In the genomic region with DNA sequence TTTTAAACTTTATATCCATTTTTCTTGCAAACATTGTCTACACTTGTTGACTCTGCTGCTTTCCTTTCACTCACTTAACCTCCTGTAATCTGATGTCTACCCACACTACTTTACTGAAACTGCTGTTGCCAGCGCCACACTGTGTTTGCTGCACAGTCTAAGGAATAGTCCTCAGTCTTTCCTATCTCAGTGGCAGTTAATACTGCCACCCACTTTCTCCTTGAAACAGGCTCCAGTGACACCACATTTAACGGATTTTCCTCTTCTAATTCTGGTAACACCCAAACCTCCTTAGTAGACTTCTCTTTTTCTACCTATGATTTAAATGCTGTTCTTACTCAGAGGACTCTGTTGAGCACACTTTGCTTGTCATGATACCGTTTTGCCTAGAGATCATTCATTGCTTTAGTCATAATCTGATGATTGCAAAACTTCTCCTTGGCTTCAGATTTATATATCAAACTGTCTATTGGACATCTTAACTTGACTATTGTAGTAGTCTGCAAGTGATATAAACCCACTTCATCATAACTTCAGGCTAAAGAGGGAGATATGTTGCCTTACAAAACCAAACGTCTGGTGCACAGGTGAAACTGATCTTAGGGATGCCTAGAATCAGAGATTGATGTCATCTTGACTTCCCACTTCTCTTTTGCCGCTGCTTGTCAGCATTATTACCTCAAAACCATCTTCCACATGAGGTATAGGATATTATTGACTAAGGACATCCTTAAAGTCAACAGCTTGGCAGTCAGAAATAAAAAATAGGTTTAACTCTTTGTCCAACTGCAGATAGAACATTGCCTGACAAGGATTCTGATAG, we compare ENCODE assay signal across 8 cellular contexts.
DNase-seq lines count a peak whose midpoint lies in the region; ATAC-seq and TF ChIP-seq lines count a peak whose summit lies in the region.

No MANE protein-coding gene starts in this region.

- intact Hi-C loops in left lung (cut with DNase I) = no loop called here
- intact Hi-C loops in transverse colon (cut with DNase I; ENCODE audit: low total_unique reads) = no loop called here
- intact Hi-C loops in left ventricle myocardium superior (cut with micrococcal nuclease) = no loop called here
- intact Hi-C loops in adrenal gland (cut with DNase I) = no loop called here

- H3K9me3 ChIP-seq in left lung (no peaks in the 10 kb centered on the region), transverse colon (no peaks in the 10 kb centered on the region), adrenal gland (replicated peaks in 1 of 3) (no peaks in the 10 kb centered on the region)

- H3K4me3 ChIP-seq in left lung (no peak overlapping the region), transverse colon (no peak overlapping the region), adrenal gland (no peak overlapping the region)

- ATAC-seq in GM18498 (IDR thresholded peaks at IDR 0.05; ENCODE audit: unreplicated experiment) (peak; percentile 52), HG02678 (IDR thresholded peaks at IDR 0.05; ENCODE audit: unreplicated experiment) (peak; percentile 56), memory B cell (ENCODE audit: low read depth) (peak; percentile 76), left lung (no peak), left ventricle myocardium superior (no peak)

- peak overlapping the region; percentile 89 for H3K27ac Mint-ChIP-seq in memory B cell

- in situ Hi-C loops in SK-MEL-5 (cut with HindIII; ENCODE audit: low pct_unique_long_range_greater_than_20kb, low sequenced_read_pairs) (no loop called here), transverse colon (cut with MboI; ENCODE audit: low pct_ligation_motif_present in 1 of 4, low pct_unique_long_range_greater_than_20kb in 1 of 4, low sequenced_read_pairs in 3 of 4) (no loop called here)

- no peaks in the 10 kb centered on the region for H3K27me3 ChIP-seq in left lung
- no peaks in the 10 kb centered on the region for H3K27me3 ChIP-seq in transverse colon
- H3K27me3 ChIP-seq in adrenal gland = no peaks in the 10 kb centered on the region

- H3K36me3 ChIP-seq in left lung (peaks cover 0 to 26% of the 10 kb centered on the region in 2 donors), transverse colon (peaks cover 0 to 10% (median 4%) of the 10 kb centered on the region in 4 donors), adrenal gland (replicated peaks in 1 of 2) (no peaks in the 10 kb centered on the region)

- H3K4me1 ChIP-seq in left lung = peaks cover 0 to 26% of the 10 kb centered on the region in 2 donors
- H3K4me1 ChIP-seq in transverse colon = peaks cover 0 to 25% (median 8%) of the 10 kb centered on the region in 4 donors
- H3K4me1 ChIP-seq in adrenal gland (replicated peaks in 1 of 2) = no peaks in the 10 kb centered on the region

- H3K9me3 Mint-ChIP-seq in memory B cell = no peaks in the 10 kb centered on the region

- peaks cover 28% of the 10 kb centered on the region for H3K4me1 Mint-ChIP-seq in memory B cell

- H3K36me3 Mint-ChIP-seq in memory B cell = peaks cover 22% of the 10 kb centered on the region

- 55 to 61% methylated on average over 5 of the region's 5 CpGs for WGBS in transverse colon (ENCODE audit: low coverage in 1 of 2), 2 donors
- WGBS in adrenal gland, 4 donors = 59 to 68% (median 64%) methylated on average over 5 of the region's 5 CpGs

- peak overlapping the region in 1 of 2 donors; percentile 49 for H3K27ac ChIP-seq in left lung
- H3K27ac ChIP-seq in transverse colon = no peak overlapping the region
- H3K27ac ChIP-seq in adrenal gland = no peak overlapping the region

- no peak for TF ChIP-seq POLR2A in transverse colon (IDR thresholded peaks at IDR 0.05)
- no peak for TF ChIP-seq POLR2A in adrenal gland (IDR thresholded peaks at IDR 0.05)

- peak overlapping the region; percentile 30 for H3K4me3 Mint-ChIP-seq in memory B cell

- DNase-seq in SK-MEL-5 (ENCODE audit: low read depth, low spot score) (peak; percentile 11), memory B cell (ENCODE audit: low spot score in 2 of 2) (no peak), left lung (no peak), transverse colon (no peak), left ventricle myocardium superior (no peak), adrenal gland (no peak)

- TF ChIP-seq CTCF in left lung (IDR thresholded peaks at IDR 0.05) = no peak
- no peak for TF ChIP-seq CTCF in transverse colon (IDR thresholded peaks at IDR 0.05)
- no peak for TF ChIP-seq CTCF in adrenal gland (IDR thresholded peaks at IDR 0.05)

- no peak for TF ChIP-seq EP300 in transverse colon (IDR thresholded peaks at IDR 0.05; ENCODE audit: low read depth)

- no peaks in the 10 kb centered on the region for H3K27me3 Mint-ChIP-seq in memory B cell

Comparison
In these comparisons a context has a peak if more than half of its experiments do, and no peak if none do; other contexts are left out.
1. ATAC-seq: peak in GM18498 (single experiment), HG02678 (single experiment) and memory B cell (single experiment); none in left lung (single experiment) and left ventricle myocardium superior (single experiment).